In the genomic region with DNA sequence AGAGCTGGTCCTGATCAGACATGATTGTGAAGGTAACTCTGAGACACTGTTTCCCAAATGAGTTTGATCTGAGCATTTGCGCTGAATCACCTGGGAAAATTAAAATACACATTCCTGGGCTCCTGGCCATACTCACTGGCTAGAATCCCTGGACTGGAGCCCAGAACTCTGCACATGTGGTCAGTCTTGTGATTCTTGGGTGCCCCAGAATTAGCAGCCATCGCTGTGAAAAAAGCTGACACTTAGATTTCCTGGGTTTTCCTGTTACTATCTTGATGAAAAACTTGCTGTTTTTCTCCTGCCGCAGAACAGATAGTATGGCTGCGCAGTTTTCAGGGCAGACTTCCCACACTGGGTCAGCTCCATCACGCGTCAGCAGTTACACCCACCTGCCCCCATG, we compare ENCODE assay signal across 13 cellular contexts. TPM values are rescaled to one million over a fixed set of nuclear protein-coding genes. Genes with fewer than 3 reads are reported as not detected.
DNase-seq lines count a peak whose midpoint lies in the region; ATAC-seq, FAIRE-seq and TF ChIP-seq lines count a peak whose summit lies in the region.
"Had no signal": no experiment of that assay in that cellular context is flagged by ENCODE, and none has a peak within 500 bp of the region (broad histone marks: within the 10 kb centered on the region; RNA-seq: fewer than 3 reads in every experiment).

No MANE protein-coding gene starts in this region.

- peaks cover 23% of the 10 kb centered on the region for H3K27me3 Mint-ChIP-seq in HFFc6 (ENCODE audit: insufficient read depth)

- H3K4me1 Mint-ChIP-seq in HFFc6 (ENCODE audit: low read depth) = peaks cover 30% of the 10 kb centered on the region

- FAIRE-seq in K562 (lab: Jason Lieb, UNC) = no peak
- FAIRE-seq: keratinocyte had no signal

- DNase-seq in HFFc6 (peak; percentile 52), K562 (ENCODE audit: extremely low read depth in 1 of 4, low spot score in 3 of 4) (no peak), hypothalamus (lab: John Stamatoyannopoulos, UW) (peak in 26 of 51 donors; percentile 17 to 64 (median 45)), T-helper 9 cell (no peak)
- no peak for DNase-seq in activated CD4-positive, alpha-beta T cell treated with anti-CD3 and anti-CD28 coated beads, Interleukin-2, amount 50 U/mL, for 48 hours
- DNase-seq: activated CD8-positive, alpha-beta memory T cell treated with anti-CD3 and anti-CD28 coated beads, Interleukin-2, amount 50 U/mL, for 4 hours; NCI-H2227 treated with DMSO at 0.1 percent for 48 hours; stomach had no signal

- no peak overlapping the region for H3K4me3 ChIP-seq in K562
- H3K4me3 ChIP-seq: stomach had no signal

- H3K9me3 ChIP-seq in K562 (replicated peaks; ENCODE audit: control insufficient read depth, insufficient read depth, low read depth, low read length) = no peaks in the 10 kb centered on the region
- H3K9me3 ChIP-seq: stomach had no signal

- peaks cover 2 to 5% of the 10 kb centered on the region in 2 experiments; a peak in 3 of 5 replicates for H3K4me1 ChIP-seq in K562 (replicated peaks in 1 of 2; ENCODE audit: control insufficient read depth in 2 of 2, insufficient read depth in 2 of 2, low read length in 2 of 2)

- no peak overlapping the region for H3K27ac Mint-ChIP-seq in HFFc6
- H3K27ac Mint-ChIP-seq: T-helper 2 cell treated with Interferon-gamma antibody and Interleukin-4, amounts not matched to agents 5 μg/mL and 100 μg/mL, for 36 hours had no signal

- TF ChIP-seq EP300 in K562 (IDR thresholded peaks at IDR 0.05; ENCODE audit: low read length) = no peak

- no peaks in the 10 kb centered on the region for H3K36me3 ChIP-seq in K562 (ENCODE audit: control insufficient read depth, insufficient read depth, low read length)
- H3K36me3 ChIP-seq: stomach had no signal

- TF ChIP-seq RAD21 in K562 (CRISPR knock-in tag; conservative IDR thresholded peaks at IDR 0.05 in 1 of 2, IDR thresholded peaks at IDR 0.05 in 1 of 2) = no peak

- no peaks in the 10 kb centered on the region for H3K36me3 Mint-ChIP-seq in HFFc6 (ENCODE audit: low read depth)

- H4K20me1 ChIP-seq in K562 (replicated peaks; ENCODE audit: control insufficient read depth, insufficient read depth, low read length) = peaks cover 5% of the 10 kb centered on the region; the same call in 1 of the 2 replicates

- H2AFZ ChIP-seq in K562 (ENCODE audit: low read depth, low read length) = no peak overlapping the region

- CTCF ChIA-PET in K562 (lab: Yijun Ruan, JAX; ENCODE audit: low intra/inter-chr PET ratio) = no interaction called here

- ATAC-seq in K562 (no peak), GM21717 (IDR thresholded peaks at IDR 0.05; ENCODE audit: unreplicated experiment) (no peak)

- H3K9ac ChIP-seq in K562 (ENCODE audit: insufficient read depth in 1 of 2, low read depth in 2 of 2, low read length in 2 of 2) = no peak overlapping the region

- H3K27me3 ChIP-seq in K562 (ENCODE audit: control insufficient read depth in 2 of 2, insufficient read depth in 2 of 2, low read length in 2 of 2) = peaks cover 65 to 79% of the 10 kb centered on the region in 2 experiments

- 7% methylated on average over 6 of the region's 6 CpGs for WGBS in K562 (ENCODE audit: insufficient coverage, low coverage, missing lambda C conversion rate)

- H3K9me1 ChIP-seq in K562 (ENCODE audit: control insufficient read depth, insufficient read depth, low read length) = no peaks in the 10 kb centered on the region

- H3K27ac ChIP-seq in K562 (ENCODE audit: extremely low read depth, low read depth, low read length) (no peak overlapping the region), temporal lobe (ENCODE audit: low read depth, low read length) (peak overlapping the region; percentile 21)
- H3K27ac ChIP-seq: stomach had no signal

- H3K79me2 ChIP-seq in K562 (ENCODE audit: control insufficient read depth, insufficient read depth, low read length) = no peaks in the 10 kb centered on the region

- no TSS peak for BruUV-seq in K562 (replicated peaks; lab: Mats Ljungman, UMichigan)

- POLR2A ChIA-PET in K562 (lab: Yijun Ruan, JAX) = interaction anchor here (0.6 to 2.0 kb wide), 5 partner anchors 9 to 1539 kb away, joined by 3 to 10 read pairs (median 3); no protein-coding TSS in a partner anchor

- no peak overlapping the region for H3K4me2 ChIP-seq in K562 (ENCODE audit: insufficient read depth, low read length)

- no peaks in the 10 kb centered on the region for H3K9me3 Mint-ChIP-seq in HFFc6

- TF ChIP-seq POLR2A in K562 (conservative IDR thresholded peaks at IDR 0.05) = no peak

- H3K4me3 Mint-ChIP-seq in HFFc6 = no peak overlapping the region
- H3K4me3 Mint-ChIP-seq: T-helper 2 cell treated with Interferon-gamma antibody and Interleukin-4, amounts not matched to agents 5 μg/mL and 100 μg/mL, for 36 hours had no signal

- TF ChIP-seq CTCF in HFFc6 (IDR thresholded peaks at IDR 0.05) = no peak
- TF ChIP-seq CTCF in K562 (IDR thresholded peaks at IDR 0.05 in 2 of 3, conservative IDR thresholded peaks at IDR 0.05 in 1 of 3; ENCODE audit: insufficient read depth in 2 of 3, low read depth in 1 of 3, low read length in 3 of 3) = no peak

- in situ Hi-C loops in K562 (cut with MboI) = no loop called here

- intact Hi-C loops in K562 (cut with micrococcal nuclease) = no loop called here

TF ChIP-seq in K562, 482 proteins besides CTCF, POLR2A, EP300 and RAD21 (continues in another document):
- 0 out of 2 replicates have a peak, but pooled peaks have one; percentile 30 for TF ChIP-seq ATF7 (IDR thresholded peaks at IDR 0.05)
- peak; percentile 86 for TF ChIP-seq ADNP (tag; IDR thresholded peaks at IDR 0.05)
- no peak for TF ChIP-seq CBFA2T2 (conservative IDR thresholded peaks at IDR 0.05)

RNA-seq across cellular contexts. Expression of a gene that starts 24.6 kb away (rescaled TPM):
- under 1 TPM in 1 of 6 experiments, not detected in 5; 0.40 TPM for total RNA-seq in HFFc6 (2021; fragmentation: NEBNext Ultra II Directional; extraction: Animal tissue kit (Norgen Biotek cat#: 25700))
- 0.51 and 1.2 TPM in 2 replicates for total RNA-seq in K562 (2011; cell fraction: chromatin; rRNA removed; ENCODE audit: low replicate concordance)
- total RNA-seq in K562 (2011; cell fraction: nucleolus; rRNA removed) = 0.39 and 0.83 TPM in 2 replicates
- not detected in 2 replicates for total RNA-seq in K562 (2011; cell fraction: nucleoplasm; rRNA removed)
- total RNA-seq in K562 (2014; rRNA removed) = not detected in 2 replicates
- total RNA-seq in K562 (2014; rRNA removed; fragmentation: Illumina TruSeq; extraction: Trizol) = not detected in 2 replicates
- not detected in 2 replicates for total RNA-seq in K562 (2015; rRNA removed; fragmentation: Illumina TruSeq; extraction: Trizol)
- total RNA-seq in K562 (2021) = not detected in 2 replicates
- polyA plus RNA-seq in K562 (2011; rRNA removed) = 0.09 and 0.28 TPM in 2 replicates
- 0.07 and 0.16 TPM in 2 replicates for polyA plus RNA-seq in K562 (2011; cell fraction: cytosol; rRNA removed)
- 0.49 and 1.1 TPM in 2 replicates for polyA plus RNA-seq in K562 (2011; cell fraction: nucleus; rRNA removed)
- 0.05 and 0.28 TPM in 2 replicates for polyA plus RNA-seq in K562 (2012)
- not detected in 2 replicates for polyA plus RNA-seq in K562 (2014; fragmentation: Illumina TruSeq; extraction: Trizol)
- not detected for polyA plus RNA-seq in K562 (2014; fragmentation: Nextera tagmentation; extraction: Ambion mirVana)
- polyA plus RNA-seq in K562 (2014; rRNA removed) = 0.03 TPM in 1 of 2 replicates, not detected in the other
- polyA minus RNA-seq in K562 (2011; rRNA and poly(A)+ RNA removed) = not detected in 2 replicates
- polyA minus RNA-seq in K562 (2011; cell fraction: cytosol; rRNA and poly(A)+ RNA removed) = not detected in 2 replicates
- 0.22 and 0.27 TPM in 2 replicates for polyA minus RNA-seq in K562 (2011; cell fraction: nucleus; rRNA and poly(A)+ RNA removed)
- 3.0 TPM for total RNA-seq in temporal lobe
- total RNA-seq: dermis microvascular lymphatic vessel endothelial cell had no signal
- polyA plus RNA-seq: keratinocyte had no signal

RNA-seq across cellular contexts. Expression of a gene that starts 39.6 kb away (rescaled TPM):
- 1 to 10 TPM; 3.9 to 8.6 (median 7.7) TPM for total RNA-seq in HFFc6 (2021; fragmentation: NEBNext Ultra II Directional; extraction: Animal tissue kit (Norgen Biotek cat#: 25700))
- total RNA-seq in K562 (2011; cell fraction: chromatin; rRNA removed; ENCODE audit: low replicate concordance) = 14.7 and 21.6 TPM in 2 replicates
- 13.6 and 14.8 TPM in 2 replicates for total RNA-seq in K562 (2011; cell fraction: nucleolus; rRNA removed)
- total RNA-seq in K562 (2011; cell fraction: nucleoplasm; rRNA removed) = 10.9 and 13.7 TPM in 2 replicates
- total RNA-seq in K562 (2014; rRNA removed) (1.9 and 2.2 TPM in 2 replicates), K562 (2014; rRNA removed; fragmentation: Illumina TruSeq; extraction: Trizol) (0.45 and 0.76 TPM in 2 replicates), K562 (2015; rRNA removed; fragmentation: Illumina TruSeq; extraction: Trizol) (1.6 and 1.8 TPM in 2 replicates), K562 (2021) (3.6 and 4.2 TPM in 2 replicates), temporal lobe (0.25 TPM)
- polyA plus RNA-seq in K562 (2011; rRNA removed) (1.6 and 4.2 TPM in 2 replicates), K562 (2014; fragmentation: Illumina TruSeq; extraction: Trizol) (1.7 and 5.8 TPM in 2 replicates), K562 (2014; fragmentation: Nextera tagmentation; extraction: Ambion mirVana) (under 1 TPM; 0.03 to 0.04 TPM), K562 (2014; rRNA removed) (1.8 and 3.0 TPM in 2 replicates)
- 4.9 and 9.7 TPM in 2 replicates for polyA plus RNA-seq in K562 (2011; cell fraction: cytosol; rRNA removed)
- 3.1 and 6.8 TPM in 2 replicates for polyA plus RNA-seq in K562 (2011; cell fraction: nucleus; rRNA removed)
- 4.0 and 5.5 TPM in 2 replicates for polyA plus RNA-seq in K562 (2012)
- polyA minus RNA-seq in K562 (2011; rRNA and poly(A)+ RNA removed) = 0.91 and 1.2 TPM in 2 replicates
- 2.9 and 4.9 TPM in 2 replicates for polyA minus RNA-seq in K562 (2011; cell fraction: cytosol; rRNA and poly(A)+ RNA removed)
- polyA minus RNA-seq in K562 (2011; cell fraction: nucleus; rRNA and poly(A)+ RNA removed) = 3.5 and 6.9 TPM in 2 replicates

RNA-seq across cellular contexts. Expression of a gene that starts 50.0 kb away (rescaled TPM):
- not detected for total RNA-seq in HFFc6 (2021; fragmentation: NEBNext Ultra II Directional; extraction: Animal tissue kit (Norgen Biotek cat#: 25700))
- not detected in 2 replicates for total RNA-seq in K562 (2011; cell fraction: chromatin; rRNA removed; ENCODE audit: low replicate concordance)
- not detected in 2 replicates for total RNA-seq in K562 (2011; cell fraction: nucleolus; rRNA removed)
- not detected in 2 replicates for total RNA-seq in K562 (2011; cell fraction: nucleoplasm; rRNA removed)
- total RNA-seq in K562 (2014; rRNA removed) (not detected in 2 replicates), K562 (2014; rRNA removed; fragmentation: Illumina TruSeq; extraction: Trizol) (not detected in 2 replicates), K562 (2015; rRNA removed; fragmentation: Illumina TruSeq; extraction: Trizol) (not detected in 2 replicates), K562 (2021) (not detected in 2 replicates), temporal lobe (not detected)
- polyA plus RNA-seq in K562 (2011; rRNA removed) (not detected in 2 replicates), K562 (2014; fragmentation: Illumina TruSeq; extraction: Trizol) (not detected in 2 replicates), K562 (2014; fragmentation: Nextera tagmentation; extraction: Ambion mirVana) (not detected), K562 (2014; rRNA removed) (0.28 TPM in 1 of 2 replicates, not detected in the other)
- polyA plus RNA-seq in K562 (2011; cell fraction: cytosol; rRNA removed) = not detected in 2 replicates
- polyA plus RNA-seq in K562 (2011; cell fraction: nucleus; rRNA removed) = not detected in 2 replicates
- polyA plus RNA-seq in K562 (2012) = not detected in 2 replicates
- not detected in 2 replicates for polyA minus RNA-seq in K562 (2011; rRNA and poly(A)+ RNA removed)
- not detected in 2 replicates for polyA minus RNA-seq in K562 (2011; cell fraction: cytosol; rRNA and poly(A)+ RNA removed)
- not detected in 2 replicates for polyA minus RNA-seq in K562 (2011; cell fraction: nucleus; rRNA and poly(A)+ RNA removed)
- total RNA-seq: dermis microvascular lymphatic vessel endothelial cell, stomach had no signal
- polyA plus RNA-seq: keratinocyte had no signal

Comparison
In these comparisons a context has a peak if more than half of its experiments do, and no peak if none do; other contexts are left out.
1. DNase-seq: peak in HFFc6 (single experiment) and hypothalamus (26 of 51); none in K562 (0 of 4), T-helper 9 cell (single experiment) and activated CD4-positive, alpha-beta T cell treated with anti-CD3 and anti-CD28 coated beads, Interleukin-2, amount 50 U/mL, for 48 hours (0 of 2).